Comparison of ENCODE assay signal across 1 cellular context in genomic region chr20:32960222-32960518, GRCh38.
TF ChIP-seq lines count a peak whose summit lies in the region.

No MANE protein-coding gene starts in this region.

TF ChIP-seq in HepG2, 621 proteins besides CTCF, POLR2A, EP300 and RAD21 (continued from another document):
- TF ChIP-seq ZNF264 (CRISPR knock-in tag; IDR thresholded peaks at IDR 0.05), result no peak
- TF ChIP-seq ZNF644 (CRISPR knock-in tag; IDR thresholded peaks at IDR 0.05; ENCODE audit: low read depth), result no peak
- TF ChIP-seq BCLAF1 (IDR thresholded peaks at IDR 0.05), result no peak
- no peak for TF ChIP-seq KDM6A (CRISPR knock-in tag; IDR thresholded peaks at IDR 0.05; ENCODE audit: low read depth)
- no peak for TF ChIP-seq ZNF33A (CRISPR knock-in tag; IDR thresholded peaks at IDR 0.05; ENCODE audit: borderline replicate concordance)
- TF ChIP-seq TBP (CRISPR knock-in tag; IDR thresholded peaks at IDR 0.05), result no peak
- TF ChIP-seq AKNA (CRISPR knock-in tag; IDR thresholded peaks at IDR 0.05; ENCODE audit: borderline replicate concordance), result no peak
- TF ChIP-seq ZBED4 (CRISPR knock-in tag; IDR thresholded peaks at IDR 0.05; ENCODE audit: borderline replicate concordance), result no peak
- no peak for TF ChIP-seq ATF6 (CRISPR knock-in tag; conservative IDR thresholded peaks at IDR 0.05)
